Comparison of ENCODE assay signal across 9 cellular contexts in the genomic region with DNA sequence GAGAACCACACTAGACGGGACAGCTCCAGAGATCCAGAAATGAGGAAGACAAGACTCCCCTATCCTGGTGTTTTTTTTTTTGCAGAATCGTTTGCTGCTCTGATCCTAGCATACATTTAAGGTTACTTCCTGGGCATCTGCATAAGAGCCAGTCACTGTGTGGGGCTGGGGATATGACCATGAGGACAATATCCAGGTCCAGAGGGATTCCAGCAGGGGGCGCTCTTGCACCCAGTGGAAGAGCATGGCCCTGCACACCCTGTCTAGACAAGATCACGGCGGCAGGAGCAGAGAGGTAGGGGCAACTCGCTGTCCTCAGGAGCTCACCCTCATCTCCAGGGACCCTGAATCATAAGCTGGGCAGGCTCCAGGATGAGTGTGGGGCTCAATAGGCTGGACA. TPM values are rescaled to one million over a fixed set of nuclear protein-coding genes. Genes with fewer than 3 reads are reported as not detected.
DNase-seq lines count a peak whose midpoint lies in the region; ATAC-seq, FAIRE-seq and TF ChIP-seq lines count a peak whose summit lies in the region.
"Not testable (repeated sequence)": the region's sequence is repeated elsewhere in the genome, so short reads cannot be mapped to it uniquely, and the experiment has no call there.
"Had no signal": no experiment of that assay in that cellular context is flagged by ENCODE, and none has a peak within 500 bp of the region (broad histone marks: within the 10 kb centered on the region; RNA-seq: fewer than 3 reads in every experiment).

No MANE protein-coding gene starts in this region.

- not testable (repeated sequence) for H3K36me3 ChIP-seq in DOHH2 (ENCODE audit: control insufficient read depth, low read length); bronchial epithelial cell (ENCODE audit: control insufficient read depth, insufficient read depth, low read length); cardiac muscle cell; naive thymus-derived CD4-positive, alpha-beta T cell (ENCODE audit: control insufficient read depth in 2 of 3, insufficient read depth in 3 of 3, low read length in 3 of 3)

- not testable (repeated sequence) for H3K27ac ChIP-seq in DOHH2 (ENCODE audit: low read depth, low read length); HL-60 (replicated peaks); cardiac muscle cell; naive thymus-derived CD4-positive, alpha-beta T cell (ENCODE audit: low read depth, low read length)

- peaks cover 22% of the 10 kb centered on the region for H3K4me1 ChIP-seq in DOHH2 (ENCODE audit: control insufficient read depth, low read length)
- not testable (repeated sequence) for H3K4me1 ChIP-seq in cardiac muscle cell (ENCODE audit: low read depth)
- peaks cover 0 to 15% of the 10 kb centered on the region in 2 donors for H3K4me1 ChIP-seq in naive thymus-derived CD4-positive, alpha-beta T cell (ENCODE audit: control insufficient read depth in 2 of 2, insufficient read depth in 2 of 2, low read length in 2 of 2)

- H3K27ac Mint-ChIP-seq in activated CD4-positive, alpha-beta T cell treated with anti-CD3 and anti-CD28 coated beads for 36 hours; naive thymus-derived CD4-positive, alpha-beta T cell: not testable (repeated sequence)

- H3K27me3 Mint-ChIP-seq in activated CD4-positive, alpha-beta T cell treated with anti-CD3 and anti-CD28 coated beads for 36 hours; naive thymus-derived CD4-positive, alpha-beta T cell: not testable (repeated sequence)

- H3K4me3 ChIP-seq in DOHH2 (ENCODE audit: low read length); HL-60 (replicated peaks; ENCODE audit: insufficient read depth, low read length); bronchial epithelial cell (ENCODE audit: low read depth, low read length); cardiac muscle cell; naive thymus-derived CD4-positive, alpha-beta T cell (ENCODE audit: low read length): not testable (repeated sequence)

- H4K20me1 ChIP-seq in DOHH2 (ENCODE audit: control insufficient read depth, insufficient read depth, low read depth, low read length) = not testable (repeated sequence)

- peaks cover 54% of the 10 kb centered on the region for H3K4me1 Mint-ChIP-seq in activated CD4-positive, alpha-beta T cell treated with anti-CD3 and anti-CD28 coated beads for 36 hours
- H3K4me1 Mint-ChIP-seq in naive thymus-derived CD4-positive, alpha-beta T cell = peaks cover 26 to 75% (median 51%) of the 10 kb centered on the region in 7 donors

- peak; percentile 65 for ATAC-seq in activated CD4-positive, alpha-beta T cell treated with anti-CD3 and anti-CD28 coated beads for 36 hours
- peak; percentile 66 for ATAC-seq in naive thymus-derived CD4-positive, alpha-beta T cell

- POLR2A ChIA-PET in activated CD4-positive, alpha-beta T cell treated with anti-CD3 and anti-CD28 coated beads for 36 hours (lab: Charles Lee); naive thymus-derived CD4-positive, alpha-beta T cell (lab: Charles Lee): not testable (repeated sequence)

- not testable (repeated sequence) for H3K36me3 Mint-ChIP-seq in activated CD4-positive, alpha-beta T cell treated with anti-CD3 and anti-CD28 coated beads for 36 hours (ENCODE audit: low read depth); naive thymus-derived CD4-positive, alpha-beta T cell

- not testable (repeated sequence) for H3K79me2 ChIP-seq in DOHH2 (ENCODE audit: control insufficient read depth, low read length)

- H3K4me2 ChIP-seq in DOHH2 (ENCODE audit: low read length) = not testable (repeated sequence)

- DNase-seq in HL-60 (ENCODE audit: low read depth in 1 of 2, low spot score in 1 of 2) = peak in 1 of 2 experiments; percentile 16
- DNase-seq in NK-92 treated with Interleukin-12 subunit alpha and Interleukin-12 subunit beta, amount 100 ng/mL, for 24 hours (lab: John Stamatoyannopoulos, UW) = peak; percentile 25
- DNase-seq in activated CD4-positive, alpha-beta T cell treated with anti-CD3 and anti-CD28 coated beads for 36 hours = peak; percentile 37
- not testable (repeated sequence) for DNase-seq in bronchial epithelial cell (ENCODE audit: low read depth); cardiac muscle cell (ENCODE audit: low read depth in 1 of 2, low spot score in 1 of 2); naive thymus-derived CD4-positive, alpha-beta T cell

- not testable (repeated sequence) for H3K4me3 Mint-ChIP-seq in activated CD4-positive, alpha-beta T cell treated with anti-CD3 and anti-CD28 coated beads for 36 hours; naive thymus-derived CD4-positive, alpha-beta T cell

- H3K9me2 ChIP-seq in DOHH2 (replicated peaks; ENCODE audit: control insufficient read depth, low read length) = not testable (repeated sequence)

- peak; percentile 50 for TF ChIP-seq CTCF in DOHH2 (IDR thresholded peaks at IDR 0.05; ENCODE audit: low read depth, low read length, poor library complexity, severe bottlenecking)
- TF ChIP-seq CTCF in HL-60 (IDR thresholded peaks at IDR 0.05; ENCODE audit: insufficient read depth, low read length) = peak; percentile 9
- peak; percentile 16 for TF ChIP-seq CTCF in bronchial epithelial cell (IDR thresholded peaks at IDR 0.05; ENCODE audit: insufficient read depth, low read length, severe bottlenecking)
- TF ChIP-seq CTCF in cardiac muscle cell (IDR thresholded peaks at IDR 0.05; ENCODE audit: low read depth, low read length) = peak; percentile 30

- CTCF ChIA-PET in activated CD4-positive, alpha-beta T cell treated with anti-CD3 and anti-CD28 coated beads for 36 hours (lab: Charles Lee); naive thymus-derived CD4-positive, alpha-beta T cell (lab: Charles Lee): not testable (repeated sequence)

- not testable (repeated sequence) for H3F3A ChIP-seq in DOHH2 (ENCODE audit: control insufficient read depth, insufficient read depth)

- not testable (repeated sequence) for FAIRE-seq in bronchial epithelial cell (lab: Jason Lieb, UNC)

- H3K9me3 Mint-ChIP-seq in activated CD4-positive, alpha-beta T cell treated with anti-CD3 and anti-CD28 coated beads for 36 hours (ENCODE audit: low read depth); naive thymus-derived CD4-positive, alpha-beta T cell: not testable (repeated sequence)

- not testable (repeated sequence) for H3K9me3 ChIP-seq in DOHH2 (ENCODE audit: control insufficient read depth, insufficient read depth, low read length); cardiac muscle cell (ENCODE audit: low read depth); naive thymus-derived CD4-positive, alpha-beta T cell (ENCODE audit: control insufficient read depth in 2 of 3, low read length in 3 of 3)

- peaks cover 18% of the 10 kb centered on the region for H3K27me3 ChIP-seq in DOHH2 (ENCODE audit: control insufficient read depth, low read length)
- H3K27me3 ChIP-seq in HL-60 (ENCODE audit: insufficient read depth, poor library complexity, severe bottlenecking); bronchial epithelial cell (ENCODE audit: control insufficient read depth, insufficient read depth, low read length); cardiac muscle cell; naive thymus-derived CD4-positive, alpha-beta T cell (ENCODE audit: control insufficient read depth in 2 of 2, insufficient read depth in 2 of 2, low read length in 2 of 2): not testable (repeated sequence)

- intact Hi-C loops in activated CD4-positive, alpha-beta T cell treated with anti-CD3 and anti-CD28 coated beads for 36 hours (cut with DNase I, micrococcal nuclease) = loop anchor here (5.0 to 10.0 kb wide), 3 partner anchors 62 to 848 kb away; a partner anchor contains a TSS
- intact Hi-C loops in naive thymus-derived CD4-positive, alpha-beta T cell (cut with micrococcal nuclease) = loop anchor here in 1 of 2 donors (5.0 kb wide), 3 partner anchors 67 to 332 kb away; a partner anchor contains a TSS

RNA-seq across cellular contexts. Expression of a gene that starts 18.4 kb away (rescaled TPM):
- not detected for total RNA-seq in activated CD4-positive, alpha-beta T cell treated with anti-CD3 and anti-CD28 coated beads for 36 hours
- not detected in 2 replicates for total RNA-seq in bronchial epithelial cell
- not detected in 2 replicates for total RNA-seq in cardiac muscle cell
- polyA plus RNA-seq in cardiac muscle cell = not detected in 2 replicates
- not detected for total RNA-seq in naive thymus-derived CD4-positive, alpha-beta T cell
- not detected for polyA plus RNA-seq in naive thymus-derived CD4-positive, alpha-beta T cell
- total RNA-seq: skeletal muscle tissue had no signal
- polyA plus RNA-seq: IgD-negative memory B cell had no signal
